18 cellular contexts compared by ENCODE assay signal in genomic region chr1:52367272-52367671, GRCh38. TPM values are rescaled to one million over a fixed set of nuclear protein-coding genes. Genes with fewer than 3 reads are reported as not detected.
DNase-seq lines count a peak whose midpoint lies in the region; FAIRE-seq and TF ChIP-seq lines count a peak whose summit lies in the region.
"Had no signal": no experiment of that assay in that cellular context is flagged by ENCODE, and none has a peak within 500 bp of the region (broad histone marks: within the 10 kb centered on the region; RNA-seq: fewer than 3 reads in every experiment).

No MANE protein-coding gene starts in this region.

- intact Hi-C loops in A673 (cut with micrococcal nuclease; ENCODE audit: unreplicated experiment) (loop anchor here (5.0 to 10.0 kb wide), 2 partner anchors 225 to 318 kb away; partner anchors contain the start of gene ZFYVE9), kidney (cut with DNase I) (no loop called here), sigmoid colon (cut with DNase I) (loop anchor here (1.0 to 5.0 kb wide), 2 partner anchors 37 to 225 kb away; partner anchors contain the start of genes ORC1, PRPF38A and ZFYVE9)

- no peak for DNase-seq in A673 (ENCODE audit: low spot score)
- no peak for DNase-seq in RWPE1 (ENCODE audit: low spot score)
- DNase-seq in kidney: peak; percentile 27
- no peak for DNase-seq in D341Med (ENCODE audit: low spot score)
- no peak for DNase-seq in sigmoid colon
- no peak for DNase-seq in C1 segment of cervical spinal cord (lab: John Stamatoyannopoulos, UW)
- no peak for DNase-seq in NCI-H2081 treated with DMSO at 0.1 percent for 48 hours (lab: John Stamatoyannopoulos, UW)
- DNase-seq: central memory CD4-positive, alpha-beta T cell; heart right ventricle; NCI-H1436 treated with DMSO at 0.1 percent for 48 hours; NCI-H226; RPMI8226; stimulated activated CD4-positive, alpha-beta T cell treated with anti-CD3 and anti-CD28 coated beads, Interleukin-15, amount 100 ng/mL, for 24 hours; stomach; upper lobe of right lung had no signal

- POLR2A ChIA-PET in A673 (lab: Charles Lee; ENCODE audit: low non-redundant PET): no interaction called here
- POLR2A ChIA-PET in RWPE1 (lab: Yijun Ruan, JAX; ENCODE audit: low non-redundant PET): no interaction called here

- TF ChIP-seq CTCF in 22Rv1 (IDR thresholded peaks at IDR 0.05) (no peak), A673 (conservative IDR thresholded peaks at IDR 0.05; ENCODE audit: low read depth, low read length) (no peak), RWPE1 (conservative IDR thresholded peaks at IDR 0.05; ENCODE audit: low read depth) (no peak), kidney (IDR thresholded peaks at IDR 0.05; ENCODE audit: borderline replicate concordance, extremely low read depth, insufficient read depth) (no peak), sigmoid colon (IDR thresholded peaks at IDR 0.05) (no peak)

- 90 to 96% methylated on average over 5 of the region's 5 CpGs for WGBS in sigmoid colon, 2 donors

- H3K4me3 ChIP-seq in A673 (ENCODE audit: low read depth, low read length, poor library complexity, severe bottlenecking) (no peak overlapping the region), kidney (ENCODE audit: low read length in 2 of 2) (no peak overlapping the region), sigmoid colon (no peak overlapping the region)

- FAIRE-seq in kidney (lab: Jason Lieb, UNC): no peak
- FAIRE-seq: islet of Langerhans had no signal

- no peak overlapping the region for H3K9ac ChIP-seq in kidney (ENCODE audit: low read length in 2 of 2)

- H3K27ac ChIP-seq in 22Rv1 (peak overlapping the region; percentile 85), A673 (ENCODE audit: low read depth, low read length, poor library complexity, severe bottlenecking) (peak overlapping the region; percentile 91), RWPE1 (peak overlapping the region; percentile 98), kidney (ENCODE audit: low read depth in 2 of 2, low read length in 2 of 2) (no peak overlapping the region), sigmoid colon (no peak overlapping the region)
- H3K27ac ChIP-seq: upper lobe of right lung had no signal

- H3K27me3 ChIP-seq in A673 (replicated peaks; ENCODE audit: insufficient read depth, low read depth, low read length, poor library complexity) (no peaks in the 10 kb centered on the region), sigmoid colon (no peaks in the 10 kb centered on the region)
- H3K27me3 ChIP-seq: stomach, upper lobe of right lung had no signal

- H3K4me1 ChIP-seq in A673 (ENCODE audit: insufficient read depth, low read length, poor library complexity, severe bottlenecking) (peaks cover 12% of the 10 kb centered on the region), kidney (ENCODE audit: control insufficient read depth in 1 of 2, insufficient read depth in 1 of 2, low read depth in 1 of 2, low read length in 2 of 2) (peaks cover 8 to 15% of the 10 kb centered on the region in 2 donors), sigmoid colon (peaks cover 0 to 24% (median 21%) of the 10 kb centered on the region in 4 donors)

- no peak for TF ChIP-seq POLR2A in sigmoid colon (IDR thresholded peaks at IDR 0.05)

- CTCF ChIA-PET in A673 (lab: Charles Lee) (no interaction called here), RWPE1 (lab: Yijun Ruan, JAX) (no interaction called here)

- H3K36me3 ChIP-seq in A673 (ENCODE audit: insufficient read depth, low read length, poor library complexity, severe bottlenecking) (peaks cover 16% of the 10 kb centered on the region), kidney (ENCODE audit: control insufficient read depth in 1 of 2, insufficient read depth in 2 of 2, low read length in 2 of 2) (peaks cover 4 to 6% of the 10 kb centered on the region in 2 donors), sigmoid colon (peaks cover 3 to 7% (median 6%) of the 10 kb centered on the region in 4 donors)

- H3K9me3 ChIP-seq in A673 (ENCODE audit: low read depth, low read length, poor library complexity, severe bottlenecking) (no peaks in the 10 kb centered on the region), kidney (ENCODE audit: control insufficient read depth in 1 of 2, low read length in 2 of 2) (no peaks in the 10 kb centered on the region), sigmoid colon (no peaks in the 10 kb centered on the region)
- H3K9me3 ChIP-seq: HAP-1, heart right ventricle, stomach, upper lobe of right lung had no signal

- TF ChIP-seq EP300 in sigmoid colon (IDR thresholded peaks at IDR 0.05): no peak

- no TSS peak for BruUV-seq in A673 (replicated peaks; lab: Mats Ljungman, UMichigan)

RNA-seq across cellular contexts. Expression of gene CC2D1B, which starts 1.3 kb away (rescaled TPM):
- 30.9 and 34.7 TPM in 2 replicates for total RNA-seq in A673 (2021)
- 42.5 TPM for total RNA-seq in kidney
- polyA plus RNA-seq in kidney (ENCODE audit: insufficient read depth, low read depth, low replicate concordance): 26.9 TPM
- total RNA-seq in sigmoid colon: 10 to 100 TPM; 15.6 to 20.8 (median 18.2) TPM
- polyA plus RNA-seq in sigmoid colon: 10 to 100 TPM; 14.4 to 26.2 (median 19.2) TPM

RNA-seq across cellular contexts. Expression of gene ORC1, which starts 37.0 kb away (rescaled TPM):
- 50.4 and 54.0 TPM in 2 replicates for total RNA-seq in A673 (2021)
- total RNA-seq in kidney: 0.50 TPM
- 0.37 TPM for polyA plus RNA-seq in kidney (ENCODE audit: insufficient read depth, low read depth, low replicate concordance)
- under 1 TPM in 2 of 4 donors, not detected in 2; 0.36 to 0.95 TPM for total RNA-seq in sigmoid colon
- polyA plus RNA-seq in sigmoid colon: 1 to 10 TPM; 1.2 to 6.1 (median 1.8) TPM

RNA-seq across cellular contexts. Expression of gene PRPF38A, which starts 37.1 kb away (rescaled TPM):
- total RNA-seq in A673 (2021): 83.2 and 95.7 TPM in 2 replicates
- 46.7 TPM for total RNA-seq in kidney
- 19.0 TPM for polyA plus RNA-seq in kidney (ENCODE audit: insufficient read depth, low read depth, low replicate concordance)
- 10 to 100 TPM; 12.4 to 20.0 (median 17.5) TPM for total RNA-seq in sigmoid colon
- polyA plus RNA-seq in sigmoid colon: 10 to 100 TPM; 17.8 to 29.8 (median 22.2) TPM

Comparison
In these comparisons a context has a peak if more than half of its experiments do, and no peak if none do; other contexts are left out.
1. H3K27ac ChIP-seq: peak in 22Rv1 (single experiment), A673 (single experiment) and RWPE1 (single experiment); none in kidney (0 of 2) and sigmoid colon (0 of 4).
2. RNA of gene ORC1, which starts 37.0 kb away (total RNA-seq): 50.4 to 54.0 TPM in A673; 0.50 TPM in kidney (single experiment) and 0.36 to 0.95 TPM in sigmoid colon; every median in the first group is over 10 times any median in the second.